Comparison of ENCODE assay signal across 8 cellular contexts in the genomic region with DNA sequence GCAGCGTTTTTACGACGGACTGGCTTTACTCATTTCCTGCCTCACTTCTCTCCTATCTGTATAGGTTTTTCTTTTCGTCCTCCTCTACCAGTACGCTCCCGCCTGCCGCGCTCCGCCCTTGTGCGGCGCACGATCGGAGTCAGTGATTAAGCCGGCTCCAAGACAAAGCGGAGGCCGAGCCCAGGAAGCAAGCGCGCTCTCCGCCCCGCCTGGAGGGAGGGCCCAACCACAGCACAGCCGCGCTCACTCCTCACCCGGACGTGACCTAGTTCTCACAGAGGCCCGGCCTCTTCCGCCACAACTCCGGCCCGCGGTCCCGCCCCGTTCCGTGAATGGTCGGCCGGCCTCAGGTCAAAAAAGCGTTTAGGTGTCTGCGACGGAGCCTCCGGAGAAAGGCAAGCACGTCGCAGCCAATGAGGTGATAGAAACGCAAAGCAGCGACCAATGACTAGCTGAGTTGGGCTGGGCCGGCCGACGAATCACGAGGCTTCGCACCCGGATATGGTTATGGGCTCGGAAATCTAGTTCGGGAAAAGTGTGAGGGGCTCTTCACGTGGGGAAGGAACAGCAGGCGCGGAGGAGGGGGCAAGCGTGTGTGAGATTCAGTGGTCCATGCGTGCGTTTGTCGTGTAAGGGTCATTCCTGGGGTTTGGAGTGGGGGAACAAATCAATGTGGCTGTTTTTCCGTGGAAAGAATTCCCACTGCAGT. TPM values are rescaled to one million over a fixed set of nuclear protein-coding genes. Genes with fewer than 3 reads are reported as not detected.
DNase-seq lines count a peak whose midpoint lies in the region; ATAC-seq, FAIRE-seq and TF ChIP-seq lines count a peak whose summit lies in the region.

METTL13 (plus strand) TSS at position 494 of the 709 bp plus-strand sequence. CDS start 308 bp downstream, outside the sequence.

- H3K9me3 ChIP-seq in BE2C: no peaks in the 10 kb centered on the region

- peaks cover 27% of the 10 kb centered on the region for H3K36me3 ChIP-seq in BE2C

- DNase-seq in BE2C (peak; percentile 99), GM19240 (ENCODE audit: insufficient read length, low spot score) (peak; percentile 88), NCI-H526 (lab: John Stamatoyannopoulos, UW) (peak; percentile 100), kidney glomerular epithelial cell (lab: John Stamatoyannopoulos, UW) (peak; percentile 100)
- peak; percentile 99 for DNase-seq in activated CD4-positive, alpha-beta T cell treated with anti-CD3 and anti-CD28 coated beads for 48 hours
- DNase-seq in stimulated activated CD4-positive, alpha-beta T cell treated with anti-CD3 and anti-CD28 coated beads, Interleukin-1b, Interleukin-23, amount 100 ng/mL, for 1 hour (ENCODE audit: low read depth in 2 of 2): peak; percentile 91 to 94

- FAIRE-seq in colon (lab: Jason Lieb, UNC): peak; percentile 60

- TF ChIP-seq CTCF in BE2C (IDR thresholded peaks at IDR 0.05; ENCODE audit: low read depth, low read length): no peak

- H3K4me1 ChIP-seq in BE2C: no peaks in the 10 kb centered on the region

- peak; percentile 99 for ATAC-seq in HG03460 (IDR thresholded peaks at IDR 0.05; ENCODE audit: unreplicated experiment)

- no peaks in the 10 kb centered on the region for H3K27me3 ChIP-seq in BE2C

- peak within 1 kb of the TSS; percentile 100 for H3K4me3 ChIP-seq in BE2C (ENCODE audit: low read depth, low read length)

RNA-seq across cellular contexts. Expression of gene METTL13, which starts in this region (rescaled TPM):
- 119 TPM for polyA plus RNA-seq in BE2C (2012; ENCODE audit: insufficient read depth, insufficient read length, low read depth)

Comparison
In these comparisons a context has a peak if more than half of its experiments do, and no peak if none do; other contexts are left out.
1. Peak in every context shown above with its lines: DNase-seq, ATAC-seq and H3K4me3 ChIP-seq.